ENCODE assay signal across 13 cellular contexts in the genomic region with DNA sequence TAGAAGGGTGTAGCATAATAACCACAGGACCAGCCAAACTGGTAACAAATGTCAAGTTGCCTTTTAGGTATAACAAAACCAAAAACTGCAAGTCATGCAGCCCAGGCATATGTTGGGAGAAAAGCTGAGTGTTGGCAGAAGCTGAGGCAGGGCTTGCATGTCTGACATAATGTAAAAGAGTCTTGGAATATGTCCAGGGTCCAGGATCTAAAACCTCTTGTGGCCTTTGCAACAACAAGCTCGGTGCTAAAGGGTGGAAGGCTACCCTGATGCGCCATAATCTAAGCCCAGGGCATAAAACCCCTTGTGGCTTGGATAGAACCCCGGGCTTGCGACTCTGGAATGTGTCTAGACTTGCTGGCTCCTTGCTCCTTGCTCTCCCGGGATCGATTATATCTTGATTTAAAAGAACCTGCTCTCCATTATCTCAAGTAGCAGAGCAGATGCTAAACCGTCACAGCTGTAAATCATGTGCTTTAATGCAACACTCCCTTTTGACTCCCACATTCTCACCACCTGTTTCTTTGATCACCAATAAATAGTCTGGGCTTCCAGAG. TPM values are rescaled to one million over a fixed set of nuclear protein-coding genes. Genes with fewer than 3 reads are reported as not detected.
DNase-seq lines count a peak whose midpoint lies in the region; ATAC-seq, FAIRE-seq and TF ChIP-seq lines count a peak whose summit lies in the region.
"Had no signal": no experiment of that assay in that cellular context is flagged by ENCODE, and none has a peak within 500 bp of the region (broad histone marks: within the 10 kb centered on the region; RNA-seq: fewer than 3 reads in every experiment).

No MANE protein-coding gene starts in this region.

- ATAC-seq in pancreas, result no peak
- ATAC-seq in GM19397 (IDR thresholded peaks at IDR 0.05; ENCODE audit: unreplicated experiment), result no peak
- ATAC-seq in Right ventricle myocardium inferior, result no peak
- ATAC-seq: body of pancreas had no signal

- peaks cover 7% of the 10 kb centered on the region for H3K4me1 Mint-ChIP-seq in endothelial cell (ENCODE audit: unreplicated experiment)

- H3K36me3 ChIP-seq in pancreas, result no peaks in the 10 kb centered on the region
- H3K36me3 ChIP-seq: prostate gland had no signal

- H3K27me3 ChIP-seq in pancreas, result no peaks in the 10 kb centered on the region
- H3K27me3 ChIP-seq: body of pancreas had no signal

- H3K9me3 Mint-ChIP-seq in endothelial cell (ENCODE audit: unreplicated experiment), result no peaks in the 10 kb centered on the region

- no peaks in the 10 kb centered on the region for H3K36me3 Mint-ChIP-seq in endothelial cell (ENCODE audit: low read depth, unreplicated experiment)

- H3K4me1 ChIP-seq in pancreas, result no peaks in the 10 kb centered on the region
- H3K4me1 ChIP-seq: body of pancreas, prostate gland had no signal

- H3K4me3 ChIP-seq in pancreas, result no peak overlapping the region
- H3K4me3 ChIP-seq: body of pancreas, prostate gland had no signal

- intact Hi-C loops in pancreas (cut with DNase I) (no loop called here), Right ventricle myocardium inferior (cut with DNase I) (no loop called here)

- H3K4me3 Mint-ChIP-seq in endothelial cell (ENCODE audit: unreplicated experiment), result no peak overlapping the region

- no peak overlapping the region for H3K27ac Mint-ChIP-seq in endothelial cell (ENCODE audit: unreplicated experiment)

- TF ChIP-seq CTCF in endothelial cell (IDR thresholded peaks at IDR 0.05; ENCODE audit: unreplicated experiment) (no peak), pancreas (IDR thresholded peaks at IDR 0.05) (no peak)

- no peak for FAIRE-seq in pancreas (lab: Jason Lieb, UNC)
- FAIRE-seq: G401.6 had no signal

- no peak overlapping the region for H3K27ac ChIP-seq in pancreas
- H3K27ac ChIP-seq: body of pancreas, prostate gland had no signal

- 49 to 60% methylated on average over 7 of the region's 7 CpGs for WGBS in pancreas, 2 donors

- DNase-seq in DMS153 treated with DMSO at 0.1 percent for 48 hours (lab: John Stamatoyannopoulos, UW; ENCODE audit: unreplicated experiment) (peak; percentile 59), NCI-H1694 treated with DMSO at 0.1 percent for 48 hours (lab: John Stamatoyannopoulos, UW) (peak; percentile 56), amniotic epithelial cell (ENCODE audit: low read depth) (peak; percentile 54), myocyte (ENCODE audit: low read depth) (peak; percentile 51), endothelial cell (ENCODE audit: low spot score) (no peak), pancreas (no peak), Right ventricle myocardium inferior (ENCODE audit: missing footprints) (no peak)
- DNase-seq: activated CD4-positive, alpha-beta T cell treated with anti-CD3 and anti-CD28 coated beads for 4 hours; stimulated activated CD8-positive, alpha-beta memory T cell treated with anti-CD3 and anti-CD28 coated beads, Interleukin-4, amount 100 ng/mL, for 48 hours had no signal

- H3K9me3 ChIP-seq in pancreas, result no peaks in the 10 kb centered on the region
- H3K9me3 ChIP-seq: body of pancreas, prostate gland had no signal

- no peaks in the 10 kb centered on the region for H3K27me3 Mint-ChIP-seq in endothelial cell (ENCODE audit: unreplicated experiment)

RNA-seq across cellular contexts. Expression of a gene that starts 26.5 kb away (rescaled TPM):
- total RNA-seq in myocyte (17.5 and 22.6 TPM in 2 replicates), endothelial cell (ENCODE audit: unreplicated experiment) (19.0 TPM), pancreas (10 to 100 TPM in 3 of 6 donors, 1 to 10 TPM in 3; 7.7 to 15.6 (median 10.2) TPM), Right ventricle myocardium inferior (9.5 TPM)
- polyA plus RNA-seq in myocyte (2012), result 6.8 TPM
- polyA plus RNA-seq in pancreas, result 10 to 100 TPM in 1 of 2 donors, 1 to 10 TPM in 1; 6.3 to 12.5 TPM

Comparison
In these comparisons a context has a peak if more than half of its experiments do, and no peak if none do; other contexts are left out.
1. DNase-seq: peak in DMS153 treated with DMSO at 0.1 percent for 48 hours (single experiment), NCI-H1694 treated with DMSO at 0.1 percent for 48 hours (single experiment), amniotic epithelial cell (single experiment) and myocyte (single experiment); none in endothelial cell (single experiment), pancreas (0 of 6) and Right ventricle myocardium inferior (single experiment).